Comparison of ENCODE assay signal across 23 cellular contexts in genomic region chr3:43865376-43865775, GRCh38.
DNase-seq lines count a peak whose midpoint lies in the region; ATAC-seq and TF ChIP-seq lines count a peak whose summit lies in the region.
"Had no signal": no experiment of that assay in that cellular context is flagged by ENCODE, and none has a peak within 500 bp of the region (broad histone marks: within the 10 kb centered on the region; RNA-seq: fewer than 3 reads in every experiment).

No MANE protein-coding gene starts in this region.

- H2BK15ac ChIP-seq in neuronal stem cell (ENCODE audit: low read length) = no peak overlapping the region

- H3K27ac ChIP-seq in ACC112 (ENCODE audit: low read depth, low read length) = peak overlapping the region; percentile 91; the same call in 1 of the 2 replicates
- peak overlapping the region; percentile 98 for H3K27ac ChIP-seq in RWPE2 (ENCODE audit: poor library complexity, severe bottlenecking)
- H3K27ac ChIP-seq in esophagus muscularis mucosa (replicated peaks in 1 of 4) = no peak overlapping the region
- H3K27ac ChIP-seq in neuronal stem cell (replicated peaks; ENCODE audit: low read length) = no peak overlapping the region
- H3K27ac ChIP-seq: Peyer's patch, SJSA1 had no signal

- H3K23ac ChIP-seq in neuronal stem cell (ENCODE audit: low read depth, low read length, poor library complexity) = no peak overlapping the region

- no peak overlapping the region for H3K4ac ChIP-seq in neuronal stem cell (ENCODE audit: low read length)

- 89% methylated on average over 1 of the region's 4 CpGs for WGBS in esophagus muscularis mucosa
- no CpG with 5 or more reads among the region's 4 CpGs for WGBS in neuronal stem cell (ENCODE audit: extremely low coverage in 2 of 2, insufficient read length in 2 of 2, insufficient replicate concordance in 1 of 2), 2 donors

- no peak overlapping the region for H2AK5ac ChIP-seq in neuronal stem cell (ENCODE audit: low read depth, low read length)

- TF ChIP-seq EP300 in esophagus muscularis mucosa (IDR thresholded peaks at IDR 0.05) = no peak

- no peak overlapping the region for H4K8ac ChIP-seq in neuronal stem cell (ENCODE audit: low read depth, low read length)

- no peak overlapping the region for H4K91ac ChIP-seq in neuronal stem cell (ENCODE audit: low read depth, low read length, poor library complexity)

- no peak overlapping the region for H2BK120ac ChIP-seq in neuronal stem cell (ENCODE audit: low read depth, low read length)

- H3K4me3 ChIP-seq in ACC112 (ENCODE audit: low read depth, low read length) (no peak overlapping the region), RWPE2 (ENCODE audit: severe bottlenecking) (no peak overlapping the region), esophagus muscularis mucosa (no peak overlapping the region), neuronal stem cell (ENCODE audit: low read length in 2 of 2) (no peak overlapping the region)
- H3K4me3 ChIP-seq: K562, Peyer's patch, SJSA1 had no signal

- no peak overlapping the region for H3K14ac ChIP-seq in neuronal stem cell (ENCODE audit: low read length)

- peaks cover 4% of the 10 kb centered on the region for H3K36me3 Mint-ChIP-seq in endothelial cell (ENCODE audit: low read depth, unreplicated experiment)
- H3K36me3 Mint-ChIP-seq: CD14-positive monocyte had no signal

- no peaks in the 10 kb centered on the region for H3K9me3 ChIP-seq in RWPE2 (ENCODE audit: severe bottlenecking)
- no peaks in the 10 kb centered on the region for H3K9me3 ChIP-seq in esophagus muscularis mucosa
- no peaks in the 10 kb centered on the region for H3K9me3 ChIP-seq in neuronal stem cell (replicated peaks in 1 of 2; ENCODE audit: control insufficient read depth in 2 of 2, insufficient read depth in 1 of 2, low read depth in 1 of 2, low read length in 2 of 2)
- H3K9me3 ChIP-seq: Peyer's patch, SJSA1 had no signal

- no peak overlapping the region for H3K18ac ChIP-seq in neuronal stem cell (ENCODE audit: low read length)

- H3K27ac Mint-ChIP-seq in endothelial cell (ENCODE audit: unreplicated experiment) = no peak overlapping the region
- H3K27ac Mint-ChIP-seq: B cell, CD14-positive monocyte had no signal

- H3K9me3 Mint-ChIP-seq in endothelial cell (ENCODE audit: unreplicated experiment) = no peaks in the 10 kb centered on the region

- no peak overlapping the region for H2BK5ac ChIP-seq in neuronal stem cell (ENCODE audit: low read length)

- peaks cover 13% of the 10 kb centered on the region for H3K27me3 Mint-ChIP-seq in endothelial cell (ENCODE audit: unreplicated experiment)

- no peak for ATAC-seq in RWPE2 (ENCODE audit: low read depth)
- ATAC-seq: K562 had no signal

- no peaks in the 10 kb centered on the region for H3K36me3 ChIP-seq in ACC112 (ENCODE audit: insufficient read depth, low read length)
- no peaks in the 10 kb centered on the region for H3K36me3 ChIP-seq in RWPE2 (ENCODE audit: low read depth)
- no peaks in the 10 kb centered on the region for H3K36me3 ChIP-seq in esophagus muscularis mucosa
- no peaks in the 10 kb centered on the region for H3K36me3 ChIP-seq in neuronal stem cell (replicated peaks in 1 of 2; ENCODE audit: control insufficient read depth in 2 of 2, insufficient read depth in 2 of 2, low read length in 2 of 2)
- H3K36me3 ChIP-seq: Peyer's patch, SJSA1 had no signal

- no peak overlapping the region for H3K4me2 ChIP-seq in neuronal stem cell (ENCODE audit: insufficient read depth, low read length, poor library complexity, severe bottlenecking)

- H3K27me3 ChIP-seq in ACC112 (ENCODE audit: insufficient read depth, low read length) (no peaks in the 10 kb centered on the region), RWPE2 (ENCODE audit: insufficient read depth, poor library complexity, severe bottlenecking) (no peaks in the 10 kb centered on the region), esophagus muscularis mucosa (peaks cover 0 to 27% (median 0%) of the 10 kb centered on the region in 4 donors), neuronal stem cell (ENCODE audit: control insufficient read depth in 3 of 3, insufficient read depth in 3 of 3, low read depth in 1 of 3, low read length in 3 of 3) (peaks cover 0 to 4% (median 0%) of the 10 kb centered on the region in 3 experiments)
- H3K27me3 ChIP-seq: Peyer's patch, SJSA1 had no signal

- TF ChIP-seq CTCF in RWPE2 (IDR thresholded peaks at IDR 0.05; ENCODE audit: poor library complexity, severe bottlenecking) (no peak), esophagus muscularis mucosa (IDR thresholded peaks at IDR 0.05) (no peak), endothelial cell (IDR thresholded peaks at IDR 0.05; ENCODE audit: unreplicated experiment) (no peak)

- no peaks in the 10 kb centered on the region for H3K79me2 ChIP-seq in ACC112 (ENCODE audit: control insufficient read depth, insufficient read depth, low read length, unreplicated experiment)

- intact Hi-C loops in esophagus muscularis mucosa (cut with DNase I) = no loop called here

- peaks cover 15% of the 10 kb centered on the region for H3K4me1 Mint-ChIP-seq in endothelial cell (ENCODE audit: unreplicated experiment)
- H3K4me1 Mint-ChIP-seq: B cell, CD14-positive monocyte had no signal

- TF ChIP-seq POLR2A in esophagus muscularis mucosa (IDR thresholded peaks at IDR 0.05; ENCODE audit: low read depth) = no peak

- H3K79me1 ChIP-seq in neuronal stem cell (ENCODE audit: low read depth, low read length) = no peaks in the 10 kb centered on the region

- H3K4me3 Mint-ChIP-seq in endothelial cell (ENCODE audit: unreplicated experiment) = no peak overlapping the region
- H3K4me3 Mint-ChIP-seq: B cell, CD14-positive monocyte had no signal

- no peak for DNase-seq in RWPE2 (ENCODE audit: low spot score)
- DNase-seq in esophagus muscularis mucosa (ENCODE audit: extremely low spot score) = peak; percentile 55
- DNase-seq in neuronal stem cell (ENCODE audit: low spot score) = no peak
- DNase-seq in NCI-H1105 (lab: John Stamatoyannopoulos, UW) = no peak
- no peak for DNase-seq in endothelial cell (ENCODE audit: low spot score)
- DNase-seq in effector CD4-positive, alpha-beta T cell = no peak
- DNase-seq in NCI-H345 treated with DMSO at 0.1 percent for 48 hours (lab: John Stamatoyannopoulos, UW; ENCODE audit: unreplicated experiment) = no peak
- DNase-seq: DMS79; H7; MM.1S; NCI-H1092; NCI-H1436 treated with DMSO at 0.1 percent for 48 hours; NCI-H1930; NCI-H2227 treated with DMSO at 0.1 percent for 48 hours; NCI-H510A treated with DMSO at 0.1 percent for 48 hours; NCI-H748 treated with DMSO at 0.1 percent for 48 hours; NK-92 treated with Interleukin-12 subunit alpha and Interleukin-12 subunit beta, amount 100 ng/mL, for 24 hours had no signal

- H3K4me1 ChIP-seq in ACC112 (ENCODE audit: control insufficient read depth, insufficient read depth, low read length, unreplicated experiment) = peaks cover 42% of the 10 kb centered on the region
- H3K4me1 ChIP-seq in RWPE2 (ENCODE audit: insufficient read depth, poor library complexity, severe bottlenecking) = peaks cover 39% of the 10 kb centered on the region
- H3K4me1 ChIP-seq in esophagus muscularis mucosa = peaks cover 0 to 7% (median 6%) of the 10 kb centered on the region in 4 donors
- H3K4me1 ChIP-seq in neuronal stem cell (ENCODE audit: control insufficient read depth in 2 of 2, insufficient read depth in 1 of 2, low read depth in 1 of 2, low read length in 2 of 2) = peaks cover 0 to 2% of the 10 kb centered on the region in 2 donors
- H3K4me1 ChIP-seq: Peyer's patch had no signal

- no peak overlapping the region for H2BK12ac ChIP-seq in neuronal stem cell (ENCODE audit: low read length)

- H2AFZ ChIP-seq in ACC112 (ENCODE audit: low read length, unreplicated experiment) = no peak overlapping the region
- H2AFZ ChIP-seq in neuronal stem cell (ENCODE audit: low read length) = no peak overlapping the region

- peak overlapping the region; percentile 0 for H3K9ac ChIP-seq in neuronal stem cell (ENCODE audit: low read depth, low read length, poor library complexity)

Comparison
In these comparisons a context has a peak if more than half of its experiments do, and no peak if none do; other contexts are left out.
1. H3K27ac ChIP-seq: peak in ACC112 (single experiment) and RWPE2 (single experiment); none in esophagus muscularis mucosa (0 of 4) and neuronal stem cell (single experiment).